ENCODE assay signal across 13 cellular contexts in the genomic region with DNA sequence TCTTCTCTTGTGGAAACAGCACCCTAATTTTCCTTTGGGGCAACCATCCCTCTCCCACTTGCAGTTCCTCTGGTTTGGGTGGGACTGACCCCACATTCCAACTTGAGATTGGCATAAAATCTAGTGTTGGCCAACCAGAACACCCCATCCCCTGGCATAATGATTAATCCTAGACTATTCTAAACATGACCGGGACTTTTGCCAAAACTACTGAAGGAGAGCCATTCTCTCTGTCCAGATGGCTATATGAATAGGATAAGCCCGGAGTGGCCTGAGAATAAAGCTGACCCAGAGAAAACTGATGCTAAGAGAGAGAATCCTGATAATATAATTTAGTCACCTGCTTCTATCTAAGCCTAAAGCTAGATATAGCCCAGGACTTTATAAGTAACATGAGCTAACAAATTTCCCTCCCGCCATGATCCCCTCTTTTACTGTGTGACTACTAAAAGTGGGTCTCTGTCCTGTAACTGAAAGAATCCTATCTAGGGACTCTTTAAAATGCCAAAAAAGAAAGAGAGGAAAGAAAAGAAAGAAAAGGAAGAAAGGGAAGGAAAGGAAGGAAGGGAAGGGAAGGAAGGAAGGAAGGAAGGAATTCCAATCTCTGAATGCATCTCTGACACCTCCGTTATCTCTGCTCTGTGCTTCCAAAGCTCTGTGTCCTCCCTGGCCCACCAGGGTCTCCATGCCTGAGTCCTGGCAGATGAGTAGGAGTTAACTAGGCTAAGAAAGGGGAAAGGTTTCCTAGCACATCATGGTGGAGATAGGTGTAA. TPM values are rescaled to one million over a fixed set of nuclear protein-coding genes. Genes with fewer than 3 reads are reported as not detected.
DNase-seq lines count a peak whose midpoint lies in the region; ATAC-seq lines count a peak whose summit lies in the region.
"Had no signal": no experiment of that assay in that cellular context is flagged by ENCODE, and none has a peak within 500 bp of the region (broad histone marks: within the 10 kb centered on the region; RNA-seq: fewer than 3 reads in every experiment).

No MANE protein-coding gene starts in this region.

- no peaks in the 10 kb centered on the region for H3K27me3 ChIP-seq in Karpas-422 (ENCODE audit: low read length)

- H3K9ac ChIP-seq in Karpas-422 (ENCODE audit: low read length), result no peak overlapping the region

- no peaks in the 10 kb centered on the region for H3K9me3 ChIP-seq in Karpas-422 (ENCODE audit: low read length)
- H3K9me3 ChIP-seq: left lung had no signal

- peak; percentile 33 for DNase-seq in Caki2 (ENCODE audit: low read depth)
- peak; percentile 61 for DNase-seq in NCI-H2196 (lab: John Stamatoyannopoulos, UW; ENCODE audit: unreplicated experiment)
- DNase-seq in central memory CD8-positive, alpha-beta T cell (ENCODE audit: low spot score in 2 of 2), result no peak
- DNase-seq in naive B cell, result no peak
- no peak for DNase-seq in stimulated activated CD4-positive, alpha-beta T cell treated with anti-CD3 and anti-CD28 coated beads, Interleukin-12 subunit alpha, Interleukin-12 subunit beta, amount 100 ng/mL, for 4 hours
- no peak for DNase-seq in Karpas-422
- DNase-seq in iPS-NIHi11 (ENCODE audit: low spot score), result no peak
- DNase-seq: activated CD4-positive, CD25-positive, alpha-beta regulatory T cell; left lung; NCI-H146 had no signal

- peaks cover 35% of the 10 kb centered on the region for H3K27me3 Mint-ChIP-seq in central memory CD8-positive, alpha-beta T cell
- H3K27me3 Mint-ChIP-seq in naive B cell, result peaks cover 7 to 22% (median 16%) of the 10 kb centered on the region in 3 donors

- H3K4me3 ChIP-seq in Karpas-422 (ENCODE audit: low read length), result no peak overlapping the region
- H3K4me3 ChIP-seq: left lung had no signal

- H3K79me2 ChIP-seq in Karpas-422 (ENCODE audit: low read length), result no peaks in the 10 kb centered on the region

- no peaks in the 10 kb centered on the region for H4K20me1 ChIP-seq in Karpas-422 (ENCODE audit: insufficient read depth, low read depth, low read length)

- no peaks in the 10 kb centered on the region for H3K36me3 Mint-ChIP-seq in central memory CD8-positive, alpha-beta T cell (ENCODE audit: insufficient read depth)
- peaks cover 0 to 8% of the 10 kb centered on the region in 2 donors for H3K36me3 Mint-ChIP-seq in naive B cell
- H3K36me3 Mint-ChIP-seq: activated naive CD4-positive, alpha-beta T cell treated with anti-CD3 and anti-CD28 coated beads, Interleukin-2, amount 50 U/mL, for 72 hours had no signal

- no peak overlapping the region for H3K4me3 Mint-ChIP-seq in central memory CD8-positive, alpha-beta T cell
- H3K4me3 Mint-ChIP-seq in naive B cell, result peak overlapping the region in 2 of 8 donors; percentile 22 to 47

- no peak for ATAC-seq in central memory CD8-positive, alpha-beta T cell (replicated peaks; ENCODE audit: extremely low read depth, poor library complexity, severe bottlenecking)
- ATAC-seq in naive B cell (ENCODE audit: low read depth in 2 of 2), result no peak
- no peak for ATAC-seq in HG03095 (IDR thresholded peaks at IDR 0.05; ENCODE audit: unreplicated experiment)
- ATAC-seq: activated naive CD4-positive, alpha-beta T cell treated with anti-CD3 and anti-CD28 coated beads, Interleukin-2, amount 50 U/mL, for 72 hours; HCT116; left lung had no signal

- H3K27ac ChIP-seq in Karpas-422 (ENCODE audit: low read length), result no peak overlapping the region
- H3K27ac ChIP-seq: left lung had no signal

- no peaks in the 10 kb centered on the region for H3K4me1 Mint-ChIP-seq in central memory CD8-positive, alpha-beta T cell
- H3K4me1 Mint-ChIP-seq in naive B cell, result peaks cover 15 to 20% (median 17%) of the 10 kb centered on the region in 3 donors

- no peak overlapping the region for H2AFZ ChIP-seq in Karpas-422 (ENCODE audit: low read length)

- in situ Hi-C loops in Caki2 (cut with HindIII; ENCODE audit: low pct_unique_long_range_greater_than_20kb, low sequenced_read_pairs), result no loop called here

- H3K27ac Mint-ChIP-seq in central memory CD8-positive, alpha-beta T cell (ENCODE audit: low read depth), result peak overlapping the region; percentile 17
- peak overlapping the region; percentile 54 to 95 (median 87) for H3K27ac Mint-ChIP-seq in naive B cell

- H3K36me3 ChIP-seq in Karpas-422 (ENCODE audit: insufficient read depth, low read length), result no peaks in the 10 kb centered on the region
- H3K36me3 ChIP-seq: left lung had no signal

- peaks cover 8% of the 10 kb centered on the region for H3K4me1 ChIP-seq in Karpas-422 (ENCODE audit: low read length)
- H3K4me1 ChIP-seq: left lung had no signal

- H3K4me2 ChIP-seq in Karpas-422 (ENCODE audit: low read depth, low read length, poor library complexity, severe bottlenecking), result no peak overlapping the region

- H3K9me3 Mint-ChIP-seq in central memory CD8-positive, alpha-beta T cell, result no peaks in the 10 kb centered on the region
- H3K9me3 Mint-ChIP-seq in naive B cell, result peaks cover 0 to 6% (median 4%) of the 10 kb centered on the region in 7 donors

- no peaks in the 10 kb centered on the region for H3K9me2 ChIP-seq in Karpas-422 (replicated peaks; ENCODE audit: insufficient read depth, low read length)

RNA-seq across cellular contexts. Expression of a gene that starts 28.0 kb away (rescaled TPM):
- total RNA-seq in Caki2 (2014; rRNA removed; shearing (Covaris generic); ENCODE audit: low replicate concordance), result 33.7 TPM in 2 replicates
- polyA plus RNA-seq in naive B cell (ENCODE audit: low read depth in 6 of 6), result 10 to 100 TPM; 58.5 to 94.9 (median 81.6) TPM
- total RNA-seq in Karpas-422 (2014; rRNA removed; shearing (Covaris generic); ENCODE audit: low replicate concordance), result 104 and 140 TPM in 2 replicates

Comparison
In these comparisons a context has a peak if more than half of its experiments do, and no peak if none do; other contexts are left out.
1. DNase-seq: peak in Caki2 (single experiment) and NCI-H2196 (single experiment); none in central memory CD8-positive, alpha-beta T cell (0 of 2), naive B cell (single experiment), stimulated activated CD4-positive, alpha-beta T cell treated with anti-CD3 and anti-CD28 coated beads, Interleukin-12 subunit alpha, Interleukin-12 subunit beta, amount 100 ng/mL, for 4 hours (single experiment), Karpas-422 (single experiment) and iPS-NIHi11 (single experiment).